1 cellular context compared by ENCODE assay signal in genomic region chr2:55175254-55176093, GRCh38.
TF ChIP-seq lines count a peak whose summit lies in the region.

No MANE protein-coding gene starts in this region.

TF ChIP-seq in A549, 52 proteins besides CTCF, POLR2A, EP300 and RAD21 (continued from another document):
- TF ChIP-seq REST (IDR thresholded peaks at IDR 0.05), result no peak
TF ChIP-seq in A549: peak in this region for 2.
